ENCODE assay signal across 1 cellular context in genomic region chr19:43652546-43652874, GRCh38.
TF ChIP-seq lines count a peak whose summit lies in the region.

No MANE protein-coding gene starts in this region.

TF ChIP-seq in HEK293, 187 proteins besides CTCF, POLR2A, EP300 and RAD21 (continued from another document):
- TF ChIP-seq ZNF280D (tag by site-specific recombination; IDR thresholded peaks at IDR 0.05) (no peak), ZNF404 (tag by site-specific recombination; IDR thresholded peaks at IDR 0.05) (no peak), ZSCAN18 (tag by site-specific recombination; IDR thresholded peaks at IDR 0.05) (0 out of 2 replicates have a peak, but pooled peaks have one; percentile 6), ZNF335 (tag by site-specific recombination; conservative IDR thresholded peaks at IDR 0.05) (no peak)
